In the genomic region with DNA sequence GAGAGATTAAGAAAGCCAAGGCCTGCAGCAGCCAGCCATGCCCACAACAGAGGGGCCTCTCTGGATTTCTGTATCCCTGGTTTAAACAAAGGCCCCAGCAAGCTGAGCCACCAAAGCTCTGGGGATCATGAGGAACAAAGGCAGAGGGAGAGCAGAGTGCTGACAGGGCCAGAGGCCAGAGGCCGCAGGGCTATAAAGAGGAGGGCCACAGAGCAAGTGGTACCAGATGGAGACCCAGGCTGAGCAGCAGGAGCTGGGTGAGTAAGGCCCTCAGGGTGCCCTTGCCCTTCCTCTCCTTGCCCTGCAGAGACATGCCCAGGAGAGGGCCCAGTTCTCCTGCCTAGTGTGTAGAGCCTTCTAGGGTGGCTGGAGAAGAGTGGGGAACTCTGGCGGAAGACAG, we compare ENCODE assay signal across 28 cellular contexts. TPM values are rescaled to one million over a fixed set of nuclear protein-coding genes. Genes with fewer than 3 reads are reported as not detected.
DNase-seq lines count a peak whose midpoint lies in the region; ATAC-seq and TF ChIP-seq lines count a peak whose summit lies in the region.
"Had no signal": no experiment of that assay in that cellular context is flagged by ENCODE, and none has a peak within 500 bp of the region (broad histone marks: within the 10 kb centered on the region; RNA-seq: fewer than 3 reads in every experiment).

A gene with protein sequence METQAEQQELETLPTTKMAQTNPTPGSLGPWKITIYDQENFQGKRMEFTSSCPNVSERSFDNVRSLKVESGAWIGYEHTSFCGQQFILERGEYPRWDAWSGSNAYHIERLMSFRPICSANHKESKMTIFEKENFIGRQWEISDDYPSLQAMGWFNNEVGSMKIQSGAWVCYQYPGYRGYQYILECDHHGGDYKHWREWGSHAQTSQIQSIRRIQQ (plus strand): TSS at position 222 of the 400 bp plus-strand sequence. CDS start 5 bp downstream, at position 227.

- H4K8ac ChIP-seq in H9 (replicated peaks; ENCODE audit: insufficient read length, low read depth, low read length) = no peak within 1 kb of the TSS

- no peak within 1 kb of the TSS for H2BK15ac ChIP-seq in H9 (ENCODE audit: low read depth, low read length)

- TF ChIP-seq CTCF in H9 (conservative IDR thresholded peaks at IDR 0.05) = no peak
- no peak for TF ChIP-seq CTCF in PC-3 (conservative IDR thresholded peaks at IDR 0.05; ENCODE audit: low read depth, low read length)
- peak; percentile 3 for TF ChIP-seq CTCF in epithelial cell of esophagus (IDR thresholded peaks at IDR 0.05; ENCODE audit: insufficient read depth, low read depth, low read length, missing control alignments)
- no peak for TF ChIP-seq CTCF in neural progenitor cell (IDR thresholded peaks at IDR 0.05)

- H3K9ac ChIP-seq in H9 (ENCODE audit: extremely low read depth, insufficient read length, low read length) (no peak within 1 kb of the TSS), PC-3 (ENCODE audit: low read length) (no peak within 1 kb of the TSS), neural progenitor cell (no peak within 1 kb of the TSS)

- no peak within 1 kb of the TSS for H2BK12ac ChIP-seq in H9 (ENCODE audit: insufficient read length, low read depth, low read length)

- H4K5ac ChIP-seq in H9 (ENCODE audit: insufficient read length, low read depth, low read length) = no peak within 1 kb of the TSS

- no peaks in the 10 kb centered on the region for H3K36me3 ChIP-seq in PC-3 (ENCODE audit: low read depth, low read length)
- H3K36me3 ChIP-seq in neural progenitor cell = no peaks in the 10 kb centered on the region
- H3K36me3 ChIP-seq: ovary, tibial nerve had no signal

- BruUV-seq in PC-3 (replicated peaks; lab: Mats Ljungman, UMichigan) = no TSS peak

- H3K4me1 ChIP-seq in H9 (ENCODE audit: insufficient read depth, low read length) (no peaks in the 10 kb centered on the region), PC-3 (ENCODE audit: insufficient read depth, low read length) (peaks cover under 1% of the 10 kb centered on the region), neural progenitor cell (peaks cover 21% of the 10 kb centered on the region)
- H3K4me1 ChIP-seq: Caco-2, tibial nerve had no signal

- H3K56ac ChIP-seq in H9 (ENCODE audit: insufficient read length, low read depth, low read length) = no peak within 1 kb of the TSS

- H3K4me3 ChIP-seq in PC-3 (ENCODE audit: low read length) = no peak within 1 kb of the TSS
- no peak within 1 kb of the TSS for H3K4me3 ChIP-seq in epithelial cell of esophagus (ENCODE audit: low read length)
- no peak within 1 kb of the TSS for H3K4me3 ChIP-seq in neural progenitor cell
- H3K4me3 ChIP-seq: heart left ventricle, lung, ovary, tibial nerve had no signal

- no peaks in the 10 kb centered on the region for H3K79me1 ChIP-seq in H9 (ENCODE audit: insufficient read depth, low read depth, low read length, poor library complexity, severe bottlenecking)

- H3K23me2 ChIP-seq in H9 (ENCODE audit: insufficient read length, low read depth, low read length, poor library complexity, severe bottlenecking) = no peaks in the 10 kb centered on the region

- CTCF ChIA-PET in PC-3 (lab: Charles Lee) = no interaction called here

- H3K4me3 Mint-ChIP-seq in H9 = no peak within 1 kb of the TSS
- no peak within 1 kb of the TSS for H3K4me3 Mint-ChIP-seq in neural progenitor cell
- H3K4me3 Mint-ChIP-seq: activated naive CD8-positive, alpha-beta T cell treated with anti-CD3 and anti-CD28 coated beads, Interleukin-2, amount 10 ng/mL, durations not matched to agents 7 days and 5 days; activated T-helper 17 cell treated with anti-CD3 and anti-CD28 coated beads, Interleukin-2, amount 50 U/mL, for 72 hours; B cell; brain; T-helper 1 cell treated with Interleukin-12 subunit alpha and Interleukin-12 subunit beta and Interleukin-4 antibody, amounts not matched to agents 30 μg/mL and 1 μg/mL, for 36 hours; WTC11 had no signal

- H3K79me2 ChIP-seq in H9 (ENCODE audit: insufficient read depth, low read length) (no peaks in the 10 kb centered on the region), PC-3 (ENCODE audit: low read length) (no peaks in the 10 kb centered on the region), neural progenitor cell (ENCODE audit: low read depth) (no peaks in the 10 kb centered on the region)

- H3K18ac ChIP-seq in H9 (ENCODE audit: insufficient read length, low read depth, low read length) = no peak within 1 kb of the TSS

- WGBS in H9 (ENCODE audit: extremely low coverage, insufficient read length, low lambda C conversion rate) = no CpG with 5 or more reads among the region's 2 CpGs

- no peak within 1 kb of the TSS for H3K23ac ChIP-seq in H9 (ENCODE audit: insufficient read length, low read depth, low read length)

- no peaks in the 10 kb centered on the region for H3K9me2 ChIP-seq in PC-3 (replicated peaks; ENCODE audit: low read length)

- no peak for DNase-seq in H9
- DNase-seq in PC-3 = no peak
- peak; percentile 55 for DNase-seq in epithelial cell of esophagus (ENCODE audit: low read depth)
- DNase-seq in neural progenitor cell (ENCODE audit: low spot score) = peak; percentile 83
- DNase-seq in posterior vena cava (ENCODE audit: low spot score) = no peak
- DNase-seq in NCI-H187 (lab: John Stamatoyannopoulos, UW) = no peak
- DNase-seq in caudate nucleus (lab: John Stamatoyannopoulos, UW) = no peak
- DNase-seq: activated CD8-positive, alpha-beta memory T cell treated with anti-CD3 and anti-CD28 coated beads for 24 hours; activated naive CD8-positive, alpha-beta T cell treated with anti-CD3 and anti-CD28 coated beads, Interleukin-2, amount 10 ng/mL, durations not matched to agents 7 days and 5 days; Caco-2; effector CD4-positive, alpha-beta T cell; heart left ventricle; Kasumi-1; NCI-H1105; NCI-H2107; NCI-H524 treated with DMSO at 0.1 percent for 48 hours; ovary; stimulated activated naive CD4-positive, alpha-beta T cell treated with Interleukin-2 at 50 U/mL for 16 hours had no signal

- no peak within 1 kb of the TSS for H3K4ac ChIP-seq in H9 (ENCODE audit: low read depth, low read length)

- H3K27me3 Mint-ChIP-seq in H9 (ENCODE audit: low read depth) = no peaks in the 10 kb centered on the region
- peaks cover 6% of the 10 kb centered on the region for H3K27me3 Mint-ChIP-seq in neural progenitor cell (ENCODE audit: insufficient read depth, low read depth)
- H3K27me3 Mint-ChIP-seq: activated T-helper 17 cell treated with anti-CD3 and anti-CD28 coated beads, Interleukin-2, amount 50 U/mL, for 72 hours; B cell had no signal

- H3F3A ChIP-seq in PC-3 (ENCODE audit: low read length, unreplicated experiment) = no peaks in the 10 kb centered on the region
- peaks cover 29% of the 10 kb centered on the region for H3F3A ChIP-seq in neural progenitor cell (ENCODE audit: low read depth)

- H2AK5ac ChIP-seq in H9 (ENCODE audit: insufficient read length, low read length) = no peak within 1 kb of the TSS

- H3K27ac ChIP-seq in H9 (ENCODE audit: insufficient read length, low read depth, low read length) (no peak within 1 kb of the TSS), PC-3 (ENCODE audit: low read length) (no peak within 1 kb of the TSS), neural progenitor cell (peak within 1 kb of the TSS; percentile 63), caudate nucleus (ENCODE audit: low read depth, low read length) (no peak within 1 kb of the TSS)
- H3K27ac ChIP-seq: heart left ventricle, ovary, tibial nerve had no signal

- H2BK120ac ChIP-seq in H9 (ENCODE audit: low read depth, low read length, poor library complexity, severe bottlenecking) = no peak within 1 kb of the TSS

- H4K20me1 ChIP-seq in H9 (ENCODE audit: control insufficient read depth, insufficient read depth, insufficient read length) (no peaks in the 10 kb centered on the region), PC-3 (ENCODE audit: low read length) (no peaks in the 10 kb centered on the region), neural progenitor cell (ENCODE audit: low read depth) (no peaks in the 10 kb centered on the region)

- no peak within 1 kb of the TSS for H2BK20ac ChIP-seq in H9 (ENCODE audit: low read depth, low read length, poor library complexity, severe bottlenecking)

- H3K36me3 Mint-ChIP-seq in H9 (ENCODE audit: insufficient read depth in 1 of 3, low read depth in 3 of 3) (no peaks in the 10 kb centered on the region), neural progenitor cell (no peaks in the 10 kb centered on the region)
- H3K36me3 Mint-ChIP-seq: brain, WTC11 had no signal

- ATAC-seq in PC-3 (peak; percentile 13; the same call in 1 of the 2 replicates), GM21786 (IDR thresholded peaks at IDR 0.05; ENCODE audit: unreplicated experiment) (no peak)
- ATAC-seq: activated T-helper 17 cell treated with anti-CD3 and anti-CD28 coated beads, Interleukin-2, amount 50 U/mL, for 72 hours; WTC11 had no signal

- intact Hi-C loops in PC-3 (cut with micrococcal nuclease) (no loop called here), posterior vena cava (cut with DNase I) (no loop called here)

- H3K14ac ChIP-seq in H9 (ENCODE audit: insufficient read depth, low read length) = no peak within 1 kb of the TSS

- H3K27me3 ChIP-seq in H9 (ENCODE audit: insufficient read depth, low read length) = no peaks in the 10 kb centered on the region
- H3K27me3 ChIP-seq in PC-3 (ENCODE audit: low read length) = no peaks in the 10 kb centered on the region
- no peaks in the 10 kb centered on the region for H3K27me3 ChIP-seq in neural progenitor cell
- H3K27me3 ChIP-seq: heart left ventricle, ovary, tibial nerve had no signal

- H3K9me3 ChIP-seq in H9 (ENCODE audit: control insufficient read depth, low read depth, low read length) (no peaks in the 10 kb centered on the region), PC-3 (ENCODE audit: low read length) (no peaks in the 10 kb centered on the region), neural progenitor cell (ENCODE audit: low read depth) (no peaks in the 10 kb centered on the region)
- H3K9me3 ChIP-seq: Caco-2, heart left ventricle, ovary, tibial nerve had no signal

- no peak within 1 kb of the TSS for H3K4me2 ChIP-seq in H9 (ENCODE audit: insufficient read depth, insufficient read length, low read length)
- H3K4me2 ChIP-seq in PC-3 (ENCODE audit: low read length) = no peak within 1 kb of the TSS
- peak within 1 kb of the TSS; percentile 56 for H3K4me2 ChIP-seq in neural progenitor cell

- H3K4me1 Mint-ChIP-seq in H9 (peaks cover 13 to 19% of the 10 kb centered on the region in 2 experiments), neural progenitor cell (peaks cover 35% of the 10 kb centered on the region)
- H3K4me1 Mint-ChIP-seq: activated T-helper 17 cell treated with anti-CD3 and anti-CD28 coated beads, Interleukin-2, amount 50 U/mL, for 72 hours had no signal

- POLR2A ChIA-PET in PC-3 (lab: Charles Lee; ENCODE audit: unreplicated experiment) = no interaction called here

- no peak within 1 kb of the TSS for H4K91ac ChIP-seq in H9 (ENCODE audit: insufficient read length, low read depth, low read length)

- no peak within 1 kb of the TSS for H2BK5ac ChIP-seq in H9 (ENCODE audit: insufficient read length, low read length)

- no peak within 1 kb of the TSS for H3T11ph ChIP-seq in H9 (ENCODE audit: low read length)

- H3K9me3 Mint-ChIP-seq in H9 = no peaks in the 10 kb centered on the region
- no peaks in the 10 kb centered on the region for H3K9me3 Mint-ChIP-seq in neural progenitor cell
- H3K9me3 Mint-ChIP-seq: activated naive CD8-positive, alpha-beta T cell treated with anti-CD3 and anti-CD28 coated beads, Interleukin-2, amount 10 ng/mL, durations not matched to agents 7 days and 5 days; activated T-helper 17 cell treated with anti-CD3 and anti-CD28 coated beads, Interleukin-2, amount 50 U/mL, for 72 hours; brain; T-helper 1 cell treated with Interleukin-12 subunit alpha and Interleukin-12 subunit beta and Interleukin-4 antibody, amounts not matched to agents 30 μg/mL and 1 μg/mL, for 36 hours; WTC11 had no signal

- H3K27ac Mint-ChIP-seq in H9 (peak within 1 kb of the TSS in 2 of 3 experiments; percentile 34 to 56; a peak in 3 of 7 replicates), neural progenitor cell (peak within 1 kb of the TSS; percentile 94)
- H3K27ac Mint-ChIP-seq: activated naive CD8-positive, alpha-beta T cell treated with anti-CD3 and anti-CD28 coated beads, Interleukin-2, amount 10 ng/mL, durations not matched to agents 7 days and 5 days; activated T-helper 17 cell treated with anti-CD3 and anti-CD28 coated beads, Interleukin-2, amount 50 U/mL, for 72 hours; B cell; T-helper 1 cell treated with Interleukin-12 subunit alpha and Interleukin-12 subunit beta and Interleukin-4 antibody, amounts not matched to agents 30 μg/mL and 1 μg/mL, for 36 hours; WTC11 had no signal

- H2AFZ ChIP-seq in H9 (ENCODE audit: low read length) (no peak within 1 kb of the TSS), PC-3 (ENCODE audit: low read length) (no peak within 1 kb of the TSS), neural progenitor cell (replicated peaks) (no peak within 1 kb of the TSS)

RNA-seq across cellular contexts. Expression of the gene that starts here (rescaled TPM):
- total RNA-seq in H9 (2021) = not detected in 2 replicates
- not detected in 2 replicates for total RNA-seq in PC-3 (2014; rRNA removed)
- total RNA-seq in neural progenitor cell (ENCODE audit: low replicate concordance) = 0.84 and 1.0 TPM in 2 replicates
- total RNA-seq in posterior vena cava = not detected
- total RNA-seq: activated naive CD8-positive, alpha-beta T cell treated with anti-CD3 and anti-CD28 coated beads, Interleukin-2, amount 10 ng/mL, durations not matched to agents 7 days and 5 days; activated T-helper 17 cell treated with anti-CD3 and anti-CD28 coated beads, Interleukin-2, amount 50 U/mL, for 72 hours; B cell; Caco-2; heart left ventricle; HT1080; lung; myocyte; ovary; tibial nerve; WTC11 had no signal

Comparison
In these comparisons a context has a peak if more than half of its experiments do, and no peak if none do; other contexts are left out.
1. Peak in ATAC-seq in PC-3; RNA of the gene not detected or under 1 TPM.
2. DNase-seq: peak in epithelial cell of esophagus (single experiment) and neural progenitor cell (single experiment); none in H9 (single experiment), PC-3 (single experiment), posterior vena cava (single experiment), NCI-H187 (0 of 2) and caudate nucleus (0 of 61).